In the genomic region with DNA sequence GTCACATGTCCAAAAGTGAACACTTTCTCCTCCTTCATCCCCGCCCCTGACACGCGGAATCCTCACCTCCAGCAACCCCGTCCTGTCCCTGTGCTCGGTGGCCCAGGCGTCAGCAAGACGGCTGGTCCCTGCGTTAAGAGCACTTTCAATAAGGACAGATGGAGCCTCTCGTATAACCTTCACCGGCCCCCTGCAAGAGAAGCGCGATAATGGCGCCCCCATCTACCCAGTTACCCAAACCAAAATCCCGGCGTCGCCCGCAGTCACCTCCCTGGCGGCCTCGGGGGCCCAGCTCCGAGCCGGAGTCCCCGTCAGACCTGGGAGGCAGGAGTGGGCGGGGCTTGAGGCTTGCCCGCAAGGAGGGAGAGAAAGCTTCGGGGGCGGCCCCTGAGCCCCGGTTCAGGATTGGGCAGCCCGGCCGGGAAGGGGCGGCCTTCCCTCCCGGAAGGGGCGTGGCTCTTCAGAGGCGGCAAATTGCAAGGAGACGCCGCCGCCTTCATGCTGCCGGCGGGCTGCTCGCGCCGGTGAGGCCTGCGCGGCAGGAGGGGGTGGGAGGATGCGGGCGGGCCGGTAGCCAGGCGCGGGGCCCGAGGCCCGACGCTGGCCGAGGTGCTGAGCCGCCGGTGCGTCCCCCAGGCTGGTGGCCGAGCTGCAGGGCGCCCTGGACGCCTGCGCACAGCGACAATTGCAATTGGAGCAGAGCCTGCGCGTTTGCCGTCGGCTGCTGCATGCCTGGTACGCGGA, we compare ENCODE assay signal across 8 cellular contexts. TPM values are rescaled to one million over a fixed set of nuclear protein-coding genes. Genes with fewer than 3 reads are reported as not detected.
DNase-seq lines count a peak whose midpoint lies in the region; ATAC-seq lines count a peak whose summit lies in the region.

Gene TEDC2, plus strand, starts transcription at position 463 of the 744 bp plus-strand sequence. Its CDS starts 36 bp downstream, at position 499.

- H3K9me3 Mint-ChIP-seq in IgD-negative memory B cell: no peaks in the 10 kb centered on the region

- H3K27ac Mint-ChIP-seq in IgD-negative memory B cell: peak within 1 kb of the TSS in 1 of 3 donors; percentile 65

- H3K27ac ChIP-seq in epithelial cell of prostate: no peak within 1 kb of the TSS

- peaks cover 0 to 4% (median 3%) of the 10 kb centered on the region in 3 donors for H3K4me1 Mint-ChIP-seq in IgD-negative memory B cell

- ATAC-seq in GM21528 (IDR thresholded peaks at IDR 0.05; ENCODE audit: low FRiP score, unreplicated experiment): peak; percentile 83

- no peaks in the 10 kb centered on the region for H3K27me3 Mint-ChIP-seq in IgD-negative memory B cell

- peak within 1 kb of the TSS; percentile 60 to 94 (median 88) for H3K4me3 Mint-ChIP-seq in IgD-negative memory B cell

- DNase-seq in DMS 273 (lab: John Stamatoyannopoulos, UW; ENCODE audit: unreplicated experiment): peak; percentile 99
- DNase-seq in OCI-M1 (lab: John Stamatoyannopoulos, UW): peak; percentile 97
- peak; percentile 97 for DNase-seq in activated T-cell treated with anti-CD3 and anti-CD28 coated beads for 1 hour (ENCODE audit: low read depth)
- DNase-seq in epithelial cell of prostate (ENCODE audit: low read depth, low spot score): peak; percentile 45
- DNase-seq in mucosa of gallbladder (ENCODE audit: low spot score): peak; percentile 95
- DNase-seq in stimulated activated CD8-positive, alpha-beta memory T cell treated with anti-CD3 and anti-CD28 coated beads, Interleukin-4, amount 100 ng/mL, for 24 hours (ENCODE audit: low read depth): peak; percentile 97

- no peaks in the 10 kb centered on the region for H3K36me3 Mint-ChIP-seq in IgD-negative memory B cell

RNA-seq across cellular contexts. Expression of gene TEDC2, which starts in this region (rescaled TPM):
- polyA plus RNA-seq in IgD-negative memory B cell: 1.0 TPM
- total RNA-seq in mucosa of gallbladder: 0.60 TPM

Comparison
In these comparisons a context has a peak if more than half of its experiments do, and no peak if none do; other contexts are left out.
1. Peak in DNase-seq in mucosa of gallbladder; RNA of the gene not detected or under 1 TPM.
2. DNase-seq: peak in every context shown above with its lines; median percentile 99 in DMS 273; 97 in OCI-M1; 97 in activated T-cell treated with anti-CD3 and anti-CD28 coated beads for 1 hour; 97 in stimulated activated CD8-positive, alpha-beta memory T cell treated with anti-CD3 and anti-CD28 coated beads, Interleukin-4, amount 100 ng/mL, for 24 hours; 95 in mucosa of gallbladder; 45 in epithelial cell of prostate.